ENCODE assay signal across 9 cellular contexts in genomic region chr17:16304832-16305231, GRCh38. TPM values are rescaled to one million over a fixed set of nuclear protein-coding genes. Genes with fewer than 3 reads are reported as not detected.
DNase-seq lines count a peak whose midpoint lies in the region; ATAC-seq, FAIRE-seq and TF ChIP-seq lines count a peak whose summit lies in the region.
"Had no signal": no experiment of that assay in that cellular context is flagged by ENCODE, and none has a peak within 500 bp of the region (broad histone marks: within the 10 kb centered on the region; RNA-seq: fewer than 3 reads in every experiment).

No MANE protein-coding gene starts in this region.

- H4K20me1 ChIP-seq in HCT116 (ENCODE audit: insufficient read depth) (no peaks in the 10 kb centered on the region), keratinocyte (ENCODE audit: control insufficient read depth, extremely low read depth, insufficient read depth, low read length) (no peaks in the 10 kb centered on the region)

- no peak for FAIRE-seq in keratinocyte (lab: Jason Lieb, UNC)
- FAIRE-seq: endometrium had no signal

- H3K27ac ChIP-seq in HCT116 (ENCODE audit: low read depth, low read length) (no peak overlapping the region), SJCRH30 (no peak overlapping the region), keratinocyte (ENCODE audit: control insufficient read depth, insufficient read depth, low read length) (no peak overlapping the region)

- POLR2A ChIA-PET in HCT116 (lab: Charles Lee), result no interaction called here

- TF ChIP-seq POLR2A in HCT116 (IDR thresholded peaks at IDR 0.05; ENCODE audit: borderline replicate concordance, extremely low read depth, insufficient read depth, insufficient read length), result no peak

- H3K79me2 ChIP-seq in HCT116 (ENCODE audit: insufficient read depth, low read length) (no peaks in the 10 kb centered on the region), keratinocyte (ENCODE audit: control insufficient read depth, insufficient read depth, low read length) (no peaks in the 10 kb centered on the region)

- peaks cover 7 to 14% of the 10 kb centered on the region in 2 experiments for H3K4me1 ChIP-seq in HCT116 (ENCODE audit: control insufficient read depth in 1 of 2, insufficient read depth in 2 of 2, low read length in 2 of 2)
- no peaks in the 10 kb centered on the region for H3K4me1 ChIP-seq in SJCRH30
- H3K4me1 ChIP-seq in keratinocyte (ENCODE audit: control insufficient read depth, extremely low read depth, insufficient read depth, low read length), result peaks cover 7% of the 10 kb centered on the region

- peak; percentile 1 for DNase-seq in COR-L47 (lab: John Stamatoyannopoulos, UW)
- no peak for DNase-seq in HCT116 (ENCODE audit: low read depth, low spot score)
- DNase-seq in SJCRH30, result peak; percentile 43 to 66
- DNase-seq in keratinocyte (ENCODE audit: low read depth, low spot score), result no peak
- DNase-seq in activated CD4-positive, CD25-positive, alpha-beta regulatory T cell treated with anti-CD3 and anti-CD28 coated beads, Interleukin-2, amount 50 U/mL, for 72 hours, result no peak
- no peak for DNase-seq in UCSD-AML1 (lab: John Stamatoyannopoulos, UW; ENCODE audit: unreplicated experiment)
- DNase-seq in COLO668 (lab: John Stamatoyannopoulos, UW; ENCODE audit: unreplicated experiment), result no peak

- CTCF ChIA-PET in HCT116 (lab: Charles Lee), result interaction anchor here (1.3 to 2.7 kb wide), 2 partner anchors 9 to 52 kb away, joined by 3 to 13 read pairs; no protein-coding TSS in a partner anchor

- dilution Hi-C loops in keratinocyte (cut with MboI; ENCODE audit: extremely low pct_ligation_motif_present, low sequenced_read_pairs), result no loop called here

- H3K4me3 ChIP-seq in HCT116 (replicated peaks in 1 of 2; ENCODE audit: low read depth in 1 of 2, low read length in 2 of 2) (no peak overlapping the region), SJCRH30 (no peak overlapping the region), keratinocyte (ENCODE audit: control insufficient read depth in 2 of 3, extremely low read depth in 1 of 3, insufficient read depth in 2 of 3, low read depth in 1 of 3, low read length in 3 of 3) (no peak overlapping the region)

- H3K9me2 ChIP-seq in HCT116 (ENCODE audit: insufficient read depth), result no peaks in the 10 kb centered on the region

- TF ChIP-seq CTCF in HCT116 (IDR thresholded peaks at IDR 0.05 in 2 of 3, conservative IDR thresholded peaks at IDR 0.05 in 1 of 3; ENCODE audit: borderline replicate concordance in 1 of 3, insufficient read depth in 1 of 3, low read depth in 2 of 3, low read length in 2 of 3) (peak; percentile 32 to 56 (median 51); a peak in 5 of 6 replicates), keratinocyte (optimal IDR thresholded peaks at IDR 0.05 in 1 of 3, IDR thresholded peaks at IDR 0.05 in 1 of 3, conservative IDR thresholded peaks at IDR 0.05 in 1 of 3; ENCODE audit: extremely low read depth in 1 of 3, insufficient read depth in 2 of 3, low read length in 3 of 3) (peak; percentile 24 to 54 (median 28))

- intact Hi-C loops in HCT116 (cut with micrococcal nuclease), result loop anchor here (5.0 kb wide), 1 partner anchor 137 kb away; no protein-coding TSS in a partner anchor

- H2AFZ ChIP-seq in HCT116 (ENCODE audit: low read depth, low read length, poor library complexity, severe bottlenecking), result no peak overlapping the region
- no peak overlapping the region for H2AFZ ChIP-seq in keratinocyte (ENCODE audit: control insufficient read depth, low read length)

- H3K9ac ChIP-seq in HCT116 (ENCODE audit: low read length), result no peak overlapping the region
- no peak overlapping the region for H3K9ac ChIP-seq in keratinocyte (ENCODE audit: control insufficient read depth, extremely low read depth, insufficient read depth, low read length)

- TF ChIP-seq RAD21 in HCT116 (IDR thresholded peaks at IDR 0.05; ENCODE audit: low read depth), result peak; percentile 62

- H3K9me1 ChIP-seq in keratinocyte (ENCODE audit: control insufficient read depth, extremely low read depth, insufficient read depth, low read length), result no peaks in the 10 kb centered on the region

- BruUV-seq in HCT116 (replicated peaks; lab: Mats Ljungman, UMichigan), result no TSS peak

- H3K27me3 ChIP-seq in HCT116 (ENCODE audit: insufficient read depth, low read length) (no peaks in the 10 kb centered on the region), SJCRH30 (no peaks in the 10 kb centered on the region), keratinocyte (ENCODE audit: control insufficient read depth, extremely low read depth, insufficient read depth, low read length) (no peaks in the 10 kb centered on the region)

- RAD21 ChIA-PET in HCT116 (lab: Charles Lee; ENCODE audit: low non-redundant PET in 1 of 2, low total read pairs in 2 of 2, uncharacterized antibody in 2 of 2, unreplicated experiment in 2 of 2), result no interaction called here

- no peaks in the 10 kb centered on the region for H3K36me3 ChIP-seq in HCT116 (ENCODE audit: control insufficient read depth in 1 of 2, insufficient read depth in 2 of 2, low read length in 2 of 2)
- no peaks in the 10 kb centered on the region for H3K36me3 ChIP-seq in SJCRH30
- H3K36me3 ChIP-seq in keratinocyte (ENCODE audit: control insufficient read depth in 2 of 2, extremely low read depth in 1 of 2, insufficient read depth in 2 of 2, low read length in 2 of 2), result peaks cover 0 to 4% of the 10 kb centered on the region in 2 experiments

- H3K9me3 ChIP-seq in HCT116 (ENCODE audit: control insufficient read depth in 1 of 2, insufficient read depth in 1 of 2, low read depth in 1 of 2, low read length in 2 of 2) (no peaks in the 10 kb centered on the region), SJCRH30 (replicated peaks) (no peaks in the 10 kb centered on the region), keratinocyte (ENCODE audit: control insufficient read depth, low read depth, low read length) (no peaks in the 10 kb centered on the region)

- ATAC-seq in HCT116 (peak; percentile 86), HG03280 (IDR thresholded peaks at IDR 0.05; ENCODE audit: unreplicated experiment) (no peak)

- H3K4me2 ChIP-seq in HCT116 (ENCODE audit: low read length) (no peak overlapping the region), keratinocyte (ENCODE audit: control insufficient read depth, extremely low read depth, insufficient read depth, low read depth, low read length) (no peak overlapping the region)

TF ChIP-seq in HCT116, 20 proteins besides CTCF, POLR2A, EP300 and RAD21 (continues in another document):
- TF ChIP-seq EGR1 (IDR thresholded peaks at IDR 0.05; ENCODE audit: low read depth) (no peak), FOSL1 (IDR thresholded peaks at IDR 0.05; ENCODE audit: low read depth) (no peak), ZFX (IDR thresholded peaks at IDR 0.05) (no peak; the same call in 1 of the 2 replicates), SIN3A (IDR thresholded peaks at IDR 0.05; ENCODE audit: low read depth) (no peak), TCF7L2 (IDR thresholded peaks at IDR 0.05; ENCODE audit: borderline replicate concordance, extremely low read depth, insufficient read depth, insufficient read length) (no peak), SP1 (IDR thresholded peaks at IDR 0.05; ENCODE audit: low read depth) (no peak), CEBPB (IDR thresholded peaks at IDR 0.05; ENCODE audit: low read depth) (no peak), ELF1 (IDR thresholded peaks at IDR 0.05; ENCODE audit: borderline replicate concordance, low read depth) (no peak), CBX3 (IDR thresholded peaks at IDR 0.05; ENCODE audit: low read depth) (no peak), EZH2 (IDR thresholded peaks at IDR 0.05) (no peak), YY1 (IDR thresholded peaks at IDR 0.05; ENCODE audit: extremely low read depth, insufficient replicate concordance, low read depth, low read length) (no peak), MAX (IDR thresholded peaks at IDR 0.05) (no peak), ZNF274 (IDR thresholded peaks at IDR 0.05; ENCODE audit: low read depth, low read length) (no peak), JUND (IDR thresholded peaks at IDR 0.05) (no peak), EZH2phosphoT487 (IDR thresholded peaks at IDR 0.05; ENCODE audit: borderline replicate concordance) (no peak), POLR2AphosphoS5 (IDR thresholded peaks at IDR 0.05; ENCODE audit: low read depth, low read length) (no peak)
- TF ChIP-seq, protein P1, sequence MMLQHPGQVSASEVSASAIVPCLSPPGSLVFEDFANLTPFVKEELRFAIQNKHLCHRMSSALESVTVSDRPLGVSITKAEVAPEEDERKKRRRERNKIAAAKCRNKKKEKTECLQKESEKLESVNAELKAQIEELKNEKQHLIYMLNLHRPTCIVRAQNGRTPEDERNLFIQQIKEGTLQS (IDR thresholded peaks at IDR 0.05), result no peak
- TF ChIP-seq, protein P2, sequence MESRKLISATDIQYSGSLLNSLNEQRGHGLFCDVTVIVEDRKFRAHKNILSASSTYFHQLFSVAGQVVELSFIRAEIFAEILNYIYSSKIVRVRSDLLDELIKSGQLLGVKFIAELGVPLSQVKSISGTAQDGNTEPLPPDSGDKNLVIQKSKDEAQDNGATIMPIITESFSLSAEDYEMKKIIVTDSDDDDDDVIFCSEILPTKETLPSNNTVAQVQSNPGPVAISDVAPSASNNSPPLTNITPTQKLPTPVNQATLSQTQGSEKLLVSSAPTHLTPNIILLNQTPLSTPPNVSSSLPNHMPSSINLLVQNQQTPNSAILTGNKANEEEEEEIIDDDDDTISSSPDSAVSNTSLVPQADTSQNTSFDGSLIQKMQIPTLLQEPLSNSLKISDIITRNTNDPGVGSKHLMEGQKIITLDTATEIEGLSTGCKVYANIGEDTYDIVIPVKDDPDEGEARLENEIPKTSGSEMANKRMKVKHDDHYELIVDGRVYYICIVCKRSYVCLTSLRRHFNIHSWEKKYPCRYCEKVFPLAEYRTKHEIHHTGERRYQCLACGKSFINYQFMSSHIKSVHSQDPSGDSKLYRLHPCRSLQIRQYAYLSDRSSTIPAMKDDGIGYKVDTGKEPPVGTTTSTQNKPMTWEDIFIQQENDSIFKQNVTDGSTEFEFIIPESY (IDR thresholded peaks at IDR 0.05; ENCODE audit: extremely low read depth, insufficient replicate concordance, low read length), result no peak

RNA-seq across cellular contexts. Expression of gene CENPV, which starts 48.4 kb away (rescaled TPM):
- 84.7 TPM for total RNA-seq in HCT116 (2021; ENCODE audit: unreplicated experiment)
- polyA plus RNA-seq in HCT116 (2012), result 61.0 and 68.9 TPM in 2 replicates
- total RNA-seq in SJCRH30 (2014; rRNA removed; shearing (Covaris generic)), result 50.2 and 51.5 TPM in 2 replicates
- polyA plus RNA-seq in keratinocyte, result 0.58 to 1.7 TPM (median 1.5 TPM) in 3 replicates
- not detected for polyA plus RNA-seq in keratinocyte (2011; ENCODE audit: low read depth)
- polyA plus RNA-seq in keratinocyte (2011; cell fraction: cytosol; rRNA removed), result 0.77 and 1.3 TPM in 2 replicates
- 0.44 and 0.76 TPM in 2 replicates for polyA plus RNA-seq in keratinocyte (2011; cell fraction: nucleus; rRNA removed)
- 1.5 and 2.7 TPM in 2 replicates for polyA plus RNA-seq in keratinocyte (2012; ENCODE audit: low replicate concordance)
- polyA minus RNA-seq in keratinocyte, result 0.20 to 2.4 TPM in 2 of 3 replicates, not detected in the other
- polyA minus RNA-seq in keratinocyte (2011; cell fraction: cytosol; rRNA and poly(A)+ RNA removed), result not detected
- 1.6 TPM in 1 of 2 replicates, not detected in the other for polyA minus RNA-seq in keratinocyte (2011; cell fraction: nucleus; rRNA and poly(A)+ RNA removed)

Comparison
In these comparisons a context has a peak if more than half of its experiments do, and no peak if none do; other contexts are left out.
1. DNase-seq: peak in COR-L47 (single experiment) and SJCRH30 (2 of 2); none in HCT116 (single experiment), keratinocyte (single experiment), activated CD4-positive, CD25-positive, alpha-beta regulatory T cell treated with anti-CD3 and anti-CD28 coated beads, Interleukin-2, amount 50 U/mL, for 72 hours (single experiment), UCSD-AML1 (single experiment) and COLO668 (single experiment).